Comparison of ENCODE assay signal across 8 cellular contexts in genomic region chr3:194682651-194683310, GRCh38.
A peak's percentile ranks its signal among the peaks of the same experiment; 100 is the strongest.
DNase-seq lines count a peak whose midpoint lies in the region; FAIRE-seq and TF ChIP-seq lines count a peak whose summit lies in the region.

No MANE protein-coding gene starts in this region.

- TF ChIP-seq CTCF in AG09319 (IDR thresholded peaks at IDR 0.05; ENCODE audit: low read depth, low read length) = peak; percentile 89

- FAIRE-seq in GM19239 (lab: Jason Lieb, UNC) = peak; percentile 98

- peak; percentile 66 for DNase-seq in AG09319 (ENCODE audit: extremely low read depth, low read depth)
- no peak for DNase-seq in GM19239 (ENCODE audit: insufficient read length, low spot score)
- DNase-seq in HS-27A (ENCODE audit: low read depth) = peak; percentile 55
- peak; percentile 92 for DNase-seq in NCI-H82 (lab: John Stamatoyannopoulos, UW)
- DNase-seq in activated CD4-positive, alpha-beta T cell treated with anti-CD3 and anti-CD28 coated beads, Interleukin-2, amount 50 U/mL, for 24 hours (ENCODE audit: low read depth in 1 of 2, low spot score in 1 of 2) = peak; percentile 44 to 76
- peak; percentile 14 for DNase-seq in effector CD8-positive, alpha-beta T cell (lab: John Stamatoyannopoulos, UW)
- peak; percentile 89 for DNase-seq in medulla oblongata (ENCODE audit: extremely low spot score)
- DNase-seq in stimulated activated CD8-positive, alpha-beta memory T cell treated with anti-CD3 and anti-CD28 coated beads, Interleukin-15, amount 100 ng/mL, for 24 hours (ENCODE audit: low read depth) = peak; percentile 13
